13 cellular contexts compared by ENCODE assay signal in the genomic region with DNA sequence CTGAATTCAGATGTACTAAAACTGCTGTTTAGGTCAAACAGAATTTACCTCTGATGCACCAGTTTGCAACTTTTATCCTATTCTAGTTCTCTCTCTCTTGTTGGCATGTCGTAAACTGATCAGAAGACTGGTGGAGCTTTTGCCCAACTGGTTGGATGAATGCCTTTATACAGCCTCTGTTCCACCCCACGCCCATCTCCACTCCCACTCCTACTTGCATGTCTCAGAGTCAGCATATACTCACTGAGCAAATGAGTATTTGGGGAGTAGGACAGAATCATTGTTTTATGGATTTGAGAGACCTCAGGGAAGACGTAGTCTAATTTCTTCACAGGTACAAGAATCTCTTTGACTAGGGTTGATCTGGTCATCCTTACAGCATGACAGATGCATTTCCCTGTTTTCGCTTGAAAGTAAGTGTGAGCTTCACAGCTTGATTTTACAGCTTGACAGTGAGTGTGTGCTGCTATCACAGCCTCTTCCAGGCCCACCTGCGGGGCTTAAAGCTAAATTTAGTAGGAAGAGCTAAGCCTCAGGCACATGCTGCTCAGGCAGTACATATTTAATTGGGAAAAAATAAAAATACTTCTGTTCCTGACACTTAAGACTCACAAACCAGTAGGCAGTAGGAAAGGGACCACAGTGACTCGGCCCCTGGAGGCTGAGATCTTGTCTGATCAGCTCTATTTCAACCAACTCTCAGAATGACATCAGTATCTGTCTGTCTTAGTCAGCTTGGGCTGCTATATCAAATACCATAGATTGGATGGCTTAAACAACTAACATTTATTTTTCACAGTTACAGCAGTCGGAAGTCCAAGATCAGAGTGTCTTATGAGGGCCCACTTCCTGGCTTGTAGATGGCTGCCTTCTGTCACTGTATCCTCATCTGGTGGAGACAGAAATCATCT. TPM values are rescaled to one million over a fixed set of nuclear protein-coding genes. Genes with fewer than 3 reads are reported as not detected.
A peak's percentile ranks its signal among the peaks of the same experiment; 100 is the strongest.
DNase-seq lines count a peak whose midpoint lies in the region; ATAC-seq and TF ChIP-seq lines count a peak whose summit lies in the region.
"Had no signal": no experiment of that assay in that cellular context is flagged by ENCODE, and none has a peak within 500 bp of the region (broad histone marks: within the 10 kb centered on the region; RNA-seq: fewer than 3 reads in every experiment).

No MANE protein-coding gene starts in this region.

- peak; percentile 60 for ATAC-seq in PC-3
- ATAC-seq in HG03045 (IDR thresholded peaks at IDR 0.05; ENCODE audit: unreplicated experiment): no peak
- no peak for ATAC-seq in GM19023 (IDR thresholded peaks at IDR 0.05; ENCODE audit: unreplicated experiment)
- ATAC-seq in GM19395 (IDR thresholded peaks at IDR 0.05; ENCODE audit: unreplicated experiment): no peak

- H3K27me3 ChIP-seq in PC-3 (ENCODE audit: low read length): peaks cover 22% of the 10 kb centered on the region
- H3K27me3 ChIP-seq in smooth muscle cell (ENCODE audit: low read depth): no peaks in the 10 kb centered on the region
- H3K27me3 ChIP-seq: BLaER1 had no signal

- H3K9me3 ChIP-seq in PC-3 (ENCODE audit: low read length): no peaks in the 10 kb centered on the region
- no peaks in the 10 kb centered on the region for H3K9me3 ChIP-seq in smooth muscle cell (replicated peaks; ENCODE audit: low read depth)
- H3K9me3 ChIP-seq: BLaER1 had no signal

- peak overlapping the region; percentile 72 for H3K4me2 ChIP-seq in PC-3 (ENCODE audit: low read length)
- peak overlapping the region; percentile 63 for H3K4me2 ChIP-seq in smooth muscle cell
- H3K4me2 ChIP-seq: BLaER1 had no signal

- 67% methylated on average over 7 of the region's 7 CpGs for WGBS in smooth muscle cell (ENCODE audit: low lambda C conversion rate)

- H3K4me1 Mint-ChIP-seq in activated naive CD8-positive, alpha-beta T cell (ENCODE audit: low read depth): peaks cover 15% of the 10 kb centered on the region
- peaks cover 23% of the 10 kb centered on the region for H3K4me1 Mint-ChIP-seq in activated naive CD8-positive, alpha-beta T cell treated with anti-CD3 and anti-CD28 coated beads for 36 hours

- H3K27ac ChIP-seq in PC-3 (ENCODE audit: low read length) (peak overlapping the region; percentile 78), smooth muscle cell (ENCODE audit: low read depth) (peak overlapping the region; percentile 85)
- H3K27ac ChIP-seq: BLaER1 had no signal

- CTCF ChIA-PET in PC-3 (lab: Charles Lee): no interaction called here

- H4K20me1 ChIP-seq in PC-3 (ENCODE audit: low read length) (no peaks in the 10 kb centered on the region), smooth muscle cell (ENCODE audit: low read depth) (no peaks in the 10 kb centered on the region)
- H4K20me1 ChIP-seq: BLaER1 had no signal

- POLR2A ChIA-PET in PC-3 (lab: Charles Lee; ENCODE audit: unreplicated experiment): interaction anchor here (0.5 kb wide), 1 partner anchor 137 kb away, joined by 6 read pairs; no protein-coding TSS in a partner anchor

- H3K4me1 ChIP-seq in PC-3 (ENCODE audit: insufficient read depth, low read length) (peaks cover 25% of the 10 kb centered on the region), smooth muscle cell (ENCODE audit: low read depth) (peaks cover 6% of the 10 kb centered on the region)
- H3K4me1 ChIP-seq: BLaER1 had no signal

- no peak for TF ChIP-seq CTCF in PC-3 (conservative IDR thresholded peaks at IDR 0.05; ENCODE audit: low read depth, low read length)
- TF ChIP-seq CTCF in smooth muscle cell (IDR thresholded peaks at IDR 0.05; ENCODE audit: borderline replicate concordance, insufficient read depth, poor library complexity, severe bottlenecking): no peak

- no TSS peak for BruUV-seq in PC-3 (replicated peaks; lab: Mats Ljungman, UMichigan)

- H3K9ac ChIP-seq in PC-3 (ENCODE audit: low read length) (no peak overlapping the region), smooth muscle cell (ENCODE audit: low read depth) (no peak overlapping the region)
- H3K9ac ChIP-seq: BLaER1 had no signal

- H2AFZ ChIP-seq in PC-3 (ENCODE audit: low read length) (no peak overlapping the region; the same call in 1 of the 2 replicates), smooth muscle cell (ENCODE audit: low read depth) (no peak overlapping the region)

- no peaks in the 10 kb centered on the region for H3K36me3 Mint-ChIP-seq in activated naive CD8-positive, alpha-beta T cell
- no peaks in the 10 kb centered on the region for H3K36me3 Mint-ChIP-seq in activated naive CD8-positive, alpha-beta T cell treated with anti-CD3 and anti-CD28 coated beads for 36 hours
- H3K36me3 Mint-ChIP-seq: immature natural killer cell, natural killer cell had no signal

- H3K36me3 ChIP-seq in PC-3 (ENCODE audit: low read depth, low read length) (no peaks in the 10 kb centered on the region), smooth muscle cell (ENCODE audit: low read depth) (no peaks in the 10 kb centered on the region)
- H3K36me3 ChIP-seq: BLaER1 had no signal

- no peak for DNase-seq in activated naive CD8-positive, alpha-beta T cell treated with anti-CD3 and anti-CD28 coated beads for 36 hours
- DNase-seq in PC-3 (peak; percentile 52), cerebellum (ENCODE audit: low spot score) (peak; percentile 76), smooth muscle cell (lab: John Stamatoyannopoulos, UW; ENCODE audit: unreplicated experiment) (no peak)
- DNase-seq: natural killer cell, NCI-H2081 treated with DMSO at 0.1 percent for 48 hours had no signal

- H3K9me2 ChIP-seq in PC-3 (replicated peaks; ENCODE audit: low read length): no peaks in the 10 kb centered on the region

- H3K4me3 Mint-ChIP-seq in activated naive CD8-positive, alpha-beta T cell: no peak overlapping the region
- no peak overlapping the region for H3K4me3 Mint-ChIP-seq in activated naive CD8-positive, alpha-beta T cell treated with anti-CD3 and anti-CD28 coated beads for 36 hours
- H3K4me3 Mint-ChIP-seq: natural killer cell had no signal

- H3K79me2 ChIP-seq in PC-3 (ENCODE audit: low read length) (no peaks in the 10 kb centered on the region), smooth muscle cell (ENCODE audit: low read depth) (no peaks in the 10 kb centered on the region)

- H3K9me3 Mint-ChIP-seq in activated naive CD8-positive, alpha-beta T cell (ENCODE audit: low read depth): no peaks in the 10 kb centered on the region
- no peaks in the 10 kb centered on the region for H3K9me3 Mint-ChIP-seq in activated naive CD8-positive, alpha-beta T cell treated with anti-CD3 and anti-CD28 coated beads for 36 hours
- H3K9me3 Mint-ChIP-seq: immature natural killer cell, natural killer cell had no signal

- intact Hi-C loops in PC-3 (cut with micrococcal nuclease): no loop called here

- H3K27ac Mint-ChIP-seq in activated naive CD8-positive, alpha-beta T cell: peak overlapping the region; percentile 25
- H3K27ac Mint-ChIP-seq in activated naive CD8-positive, alpha-beta T cell treated with anti-CD3 and anti-CD28 coated beads for 36 hours: no peak overlapping the region
- H3K27ac Mint-ChIP-seq: natural killer cell had no signal

- peaks cover 6% of the 10 kb centered on the region for H3K27me3 Mint-ChIP-seq in activated naive CD8-positive, alpha-beta T cell
- H3K27me3 Mint-ChIP-seq in activated naive CD8-positive, alpha-beta T cell treated with anti-CD3 and anti-CD28 coated beads for 36 hours: peaks cover 28% of the 10 kb centered on the region

- no peak overlapping the region; the same call in 1 of the 2 replicates for H3K4me3 ChIP-seq in PC-3 (ENCODE audit: low read length)
- H3K4me3 ChIP-seq in smooth muscle cell: no peak overlapping the region
- H3K4me3 ChIP-seq: BLaER1 had no signal

- H3F3A ChIP-seq in PC-3 (ENCODE audit: low read length, unreplicated experiment) (peaks cover 4% of the 10 kb centered on the region), smooth muscle cell (ENCODE audit: low read depth) (no peaks in the 10 kb centered on the region)

RNA-seq across cellular contexts. Expression of a gene that starts 8.6 kb away (rescaled TPM):
- under 1 TPM; 0.10 to 0.16 TPM for total RNA-seq in activated naive CD8-positive, alpha-beta T cell treated with anti-CD3 and anti-CD28 coated beads for 36 hours
- total RNA-seq in PC-3 (2014; rRNA removed) (not detected in 2 replicates), cerebellum (24.4 TPM), smooth muscle cell (0.18 TPM in 1 of 2 replicates, not detected in the other)
- polyA plus RNA-seq in smooth muscle cell: 0.18 and 0.64 TPM in 2 replicates
- total RNA-seq: chondrocyte, natural killer cell had no signal
- polyA plus RNA-seq: immature natural killer cell had no signal

RNA-seq across cellular contexts. Expression of a gene that starts 30.4 kb away (rescaled TPM):
- total RNA-seq in activated naive CD8-positive, alpha-beta T cell treated with anti-CD3 and anti-CD28 coated beads for 36 hours: 10 to 100 TPM; 33.1 to 34.1 TPM
- total RNA-seq in PC-3 (2014; rRNA removed) (35.4 and 44.0 TPM in 2 replicates), cerebellum (8.3 TPM), smooth muscle cell (6.3 and 9.2 TPM in 2 replicates)
- polyA plus RNA-seq in smooth muscle cell: 6.0 and 9.5 TPM in 2 replicates

RNA-seq across cellular contexts. Expression of a gene that starts 30.6 kb away (rescaled TPM):
- 10 to 100 TPM; 34.7 to 35.2 TPM for total RNA-seq in activated naive CD8-positive, alpha-beta T cell treated with anti-CD3 and anti-CD28 coated beads for 36 hours
- total RNA-seq in PC-3 (2014; rRNA removed) (26.6 and 27.0 TPM in 2 replicates), cerebellum (8.3 TPM), smooth muscle cell (5.5 and 7.8 TPM in 2 replicates)
- 2.8 and 3.7 TPM in 2 replicates for polyA plus RNA-seq in smooth muscle cell

Comparison
In these comparisons a context has a peak if more than half of its experiments do, and no peak if none do; other contexts are left out.
1. DNase-seq: peak in PC-3 (single experiment) and cerebellum (single experiment); none in activated naive CD8-positive, alpha-beta T cell treated with anti-CD3 and anti-CD28 coated beads for 36 hours (single experiment) and smooth muscle cell (single experiment).
2. RNA of a gene that starts 8.6 kb away (total RNA-seq): 24.4 TPM in cerebellum (single experiment); 0.10 to 0.16 TPM in activated naive CD8-positive, alpha-beta T cell treated with anti-CD3 and anti-CD28 coated beads for 36 hours, not detected in PC-3 and 0.18 TPM in smooth muscle cell; every median in the first group is over 10 times any median in the second.